ENCODE assay signal across 22 cellular contexts in genomic region chr3:123279121-123279520, GRCh38.
A peak's percentile ranks its signal among the peaks of the same experiment; 100 is the strongest.
DNase-seq lines count a peak whose midpoint lies in the region; ATAC-seq and TF ChIP-seq lines count a peak whose summit lies in the region.
"Had no signal": no experiment of that assay in that cellular context is flagged by ENCODE, and none has a peak within 500 bp of the region (broad histone marks: within the 10 kb centered on the region; RNA-seq: fewer than 3 reads in every experiment).

No MANE protein-coding gene starts in this region.

- no peaks in the 10 kb centered on the region for H3K36me3 Mint-ChIP-seq in neural crest cell (ENCODE audit: low read depth)

- no peaks in the 10 kb centered on the region for H3K27me3 ChIP-seq in left ventricle myocardium inferior (ENCODE audit: low read depth)
- H3K27me3 ChIP-seq in spleen (replicated peaks in 1 of 7): no peaks in the 10 kb centered on the region
- H3K27me3 ChIP-seq: BLaER1 had no signal

- 77 to 90% (median 81%) methylated on average over 7 of the region's 7 CpGs for WGBS in spleen, 5 donors

- H3K4me3 Mint-ChIP-seq in neural crest cell: no peak overlapping the region
- H3K4me3 Mint-ChIP-seq: CD4-positive, CD25-positive, alpha-beta regulatory T cell; IgD-negative memory B cell had no signal

- TF ChIP-seq CTCF in left ventricle myocardium inferior (IDR thresholded peaks at IDR 0.05; ENCODE audit: borderline replicate concordance): no peak
- no peak for TF ChIP-seq CTCF in neural crest cell (conservative IDR thresholded peaks at IDR 0.05)
- TF ChIP-seq CTCF in spleen (IDR thresholded peaks at IDR 0.05 in 8 of 11, conservative IDR thresholded peaks at IDR 0.05 in 3 of 11): no peak

- no peaks in the 10 kb centered on the region for H3K9me3 Mint-ChIP-seq in neural crest cell
- H3K9me3 Mint-ChIP-seq: IgD-negative memory B cell had no signal

- H3K27ac ChIP-seq in left ventricle myocardium inferior (replicated peaks) (no peak overlapping the region), caudate nucleus (ENCODE audit: low read depth, low read length) (peak overlapping the region; percentile 17), spleen (no peak overlapping the region)
- H3K27ac ChIP-seq: BLaER1, HL-60, KMS-11 had no signal

- peak overlapping the region; percentile 43 for H3K27ac Mint-ChIP-seq in neural crest cell (ENCODE audit: unreplicated experiment)
- H3K27ac Mint-ChIP-seq: CD4-positive, CD25-positive, alpha-beta regulatory T cell; IgD-negative memory B cell had no signal

- DNase-seq in left ventricle myocardium superior (no peak), left ventricle myocardium inferior (no peak), caudate nucleus (lab: John Stamatoyannopoulos, UW) (peak in 1 of 61 donors; percentile 29), neural crest cell (ENCODE audit: low read depth, low spot score) (no peak), spleen (no peak), dedifferentiated amniotic fluid mesenchymal stem cell (ENCODE audit: extremely low spot score) (no peak)
- DNase-seq: CD4-positive, CD25-positive, alpha-beta regulatory T cell; MM.1S; NCI-H1694; NCI-H446 treated with DMSO at 0.1 percent for 48 hours; NCI-H526; NCI-H82; NK-92 treated with Interleukin-12 subunit alpha and Interleukin-12 subunit beta, amount 100 ng/mL, for 24 hours; PC-3; SHP77 had no signal

- TF ChIP-seq POLR2A in spleen (IDR thresholded peaks at IDR 0.05): no peak

- H3K9me3 ChIP-seq in left ventricle myocardium inferior (replicated peaks): no peaks in the 10 kb centered on the region
- no peaks in the 10 kb centered on the region for H3K9me3 ChIP-seq in spleen
- H3K9me3 ChIP-seq: BLaER1 had no signal

- H3K27me3 Mint-ChIP-seq in neural crest cell (ENCODE audit: low read depth): no peaks in the 10 kb centered on the region
- H3K27me3 Mint-ChIP-seq: CD4-positive, CD25-positive, alpha-beta regulatory T cell; IgD-negative memory B cell had no signal

- H3K4me1 ChIP-seq in left ventricle myocardium inferior: no peaks in the 10 kb centered on the region
- H3K4me1 ChIP-seq in spleen: peaks cover 0 to under 1% (median 0%) of the 10 kb centered on the region in 6 donors
- H3K4me1 ChIP-seq: BLaER1 had no signal

- H3K36me3 ChIP-seq in left ventricle myocardium inferior (peaks cover 29% of the 10 kb centered on the region), spleen (peaks cover 0 to 29% (median 0%) of the 10 kb centered on the region in 6 donors)
- H3K36me3 ChIP-seq: BLaER1 had no signal

- ATAC-seq in left ventricle myocardium superior (peak; percentile 13), GM21515 (IDR thresholded peaks at IDR 0.05; ENCODE audit: unreplicated experiment) (no peak)
- ATAC-seq: GM12878, HCT116, PC-3 had no signal

- intact Hi-C loops in left ventricle myocardium superior (cut with micrococcal nuclease) (no loop called here), left ventricle myocardium inferior (cut with micrococcal nuclease) (no loop called here), spleen (cut with DNase I; ENCODE audit: low total_unique reads) (no loop called here)

- H3K4me3 ChIP-seq in left ventricle myocardium inferior (no peak overlapping the region), spleen (no peak overlapping the region)
- H3K4me3 ChIP-seq: BLaER1, GM12878 had no signal

- H3K4me1 Mint-ChIP-seq in neural crest cell: peaks cover 12% of the 10 kb centered on the region
- H3K4me1 Mint-ChIP-seq: IgD-negative memory B cell had no signal
